Comparison of ENCODE assay signal across 22 cellular contexts in the genomic region with DNA sequence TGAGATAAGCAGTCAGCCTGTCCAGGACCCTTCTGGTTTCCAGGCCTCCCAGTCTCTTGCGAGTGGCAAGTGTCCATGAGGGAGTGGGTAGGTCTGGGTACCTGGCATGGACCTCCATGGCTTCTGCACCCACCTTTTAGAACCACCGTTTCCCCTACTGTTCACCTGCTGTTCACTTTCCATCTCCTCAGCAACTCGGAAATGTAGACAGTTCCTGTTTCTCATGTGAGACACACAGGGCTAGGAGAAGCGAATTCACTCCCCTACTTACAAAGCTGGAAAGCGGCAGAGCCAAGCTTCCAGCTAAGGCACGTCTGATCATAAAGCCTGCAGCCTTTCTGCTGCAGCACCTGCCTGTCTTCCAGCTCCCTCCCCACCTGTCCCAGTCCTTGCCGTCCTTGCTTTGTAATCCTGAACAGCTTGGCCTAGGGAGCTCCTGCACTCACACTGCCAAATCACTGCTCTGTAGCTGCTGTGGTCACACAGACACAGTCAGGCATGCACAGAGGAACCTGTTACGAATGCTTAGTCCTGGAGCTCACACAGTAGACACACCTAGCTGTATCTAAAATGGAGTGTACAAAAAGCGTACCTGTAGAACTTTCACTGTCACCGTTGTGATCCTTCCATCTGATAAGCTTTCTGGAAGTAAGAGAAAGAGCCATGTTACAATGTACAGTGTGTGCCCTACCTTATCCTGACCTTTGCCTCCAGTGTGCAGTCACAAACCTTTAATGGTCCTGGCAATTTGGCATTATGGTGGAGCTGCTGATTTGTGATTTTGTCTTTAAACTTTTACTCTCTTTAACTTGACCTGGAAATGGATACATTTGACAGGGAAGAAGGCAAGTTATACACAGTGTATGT.
DNase-seq lines count a peak whose midpoint lies in the region; ATAC-seq and TF ChIP-seq lines count a peak whose summit lies in the region.
"Had no signal": no experiment of that assay in that cellular context is flagged by ENCODE, and none has a peak within 500 bp of the region (broad histone marks: within the 10 kb centered on the region; RNA-seq: fewer than 3 reads in every experiment).

No MANE protein-coding gene starts in this region.

- no peak for ATAC-seq in CD4-positive, CD25-positive, alpha-beta regulatory T cell (ENCODE audit: low read depth in 2 of 2)
- ATAC-seq in naive B cell (ENCODE audit: low read depth in 2 of 2) = peak; percentile 48 to 53
- ATAC-seq in effector memory CD8-positive, alpha-beta T cell (replicated peaks) = no peak
- ATAC-seq: activated CD4-positive, CD25-positive, alpha-beta regulatory T cell treated with anti-CD3 and anti-CD28 coated beads, Interleukin-2, amount 50 U/mL, for 24 hours; SK-N-SH treated with all-trans-retinoic acid at 6 μM for 48 hours; stimulated activated naive CD8-positive, alpha-beta T cell treated with anti-CD3 and anti-CD28 coated beads, Interleukin-15, amount 100 ng/mL, for 72 hours had no signal

- no peak overlapping the region for H3K4me3 ChIP-seq in CD4-positive, CD25-positive, alpha-beta regulatory T cell (ENCODE audit: low read depth, low read length)
- H3K4me3 ChIP-seq in mammary epithelial cell (replicated peaks in 1 of 3; ENCODE audit: insufficient read depth in 1 of 3, low read depth in 2 of 3, low read length in 3 of 3) = no peak overlapping the region
- H3K4me3 ChIP-seq: prostate gland, skin epidermis had no signal

- BruUV-seq in mammary epithelial cell (replicated peaks; lab: Mats Ljungman, UMichigan) = no TSS peak

- peaks cover 4% of the 10 kb centered on the region for H3K36me3 ChIP-seq in CD4-positive, CD25-positive, alpha-beta regulatory T cell (ENCODE audit: control insufficient read depth, insufficient read depth, low read length)
- no peaks in the 10 kb centered on the region for H3K36me3 ChIP-seq in mammary epithelial cell (ENCODE audit: insufficient read depth, low read length)
- H3K36me3 ChIP-seq: prostate gland had no signal

- no peak overlapping the region for H2AFZ ChIP-seq in mammary epithelial cell (ENCODE audit: low read depth, low read length)

- H3K27me3 ChIP-seq in CD4-positive, CD25-positive, alpha-beta regulatory T cell (ENCODE audit: control insufficient read depth, insufficient read depth, low read length) = no peaks in the 10 kb centered on the region
- H3K27me3 ChIP-seq in mammary epithelial cell (ENCODE audit: insufficient read depth, low read length) = no peaks in the 10 kb centered on the region

- H3K9ac ChIP-seq in mammary epithelial cell (ENCODE audit: insufficient read depth, low read length) = no peak overlapping the region

- CTCF ChIA-PET in mammary epithelial cell (lab: Charles Lee; ENCODE audit: low non-redundant PET) = no interaction called here

- H3K27me3 Mint-ChIP-seq in CD4-positive, CD25-positive, alpha-beta regulatory T cell = no peaks in the 10 kb centered on the region
- H3K27me3 Mint-ChIP-seq in IgD-negative memory B cell (no peaks in the 10 kb centered on the region), brain (no peaks in the 10 kb centered on the region), naive B cell (no peaks in the 10 kb centered on the region)
- no peaks in the 10 kb centered on the region for H3K27me3 Mint-ChIP-seq in activated naive CD8-positive, alpha-beta T cell treated with anti-CD3 and anti-CD28 coated beads for 36 hours
- no peaks in the 10 kb centered on the region for H3K27me3 Mint-ChIP-seq in effector memory CD8-positive, alpha-beta T cell
- H3K27me3 Mint-ChIP-seq: activated T-cell treated with anti-CD3 and anti-CD28 coated beads, Interleukin-2, amount 50 U/mL, for 24 hours; stimulated activated naive CD8-positive, alpha-beta T cell treated with anti-CD3 and anti-CD28 coated beads, Interleukin-15, amount 100 ng/mL, for 72 hours; type B pancreatic cell had no signal

- H4K20me1 ChIP-seq in mammary epithelial cell (ENCODE audit: insufficient read depth, low read length) = no peaks in the 10 kb centered on the region

- intact Hi-C loops in mammary epithelial cell (cut with micrococcal nuclease) = no loop called here

- no peak overlapping the region for H3K4me2 ChIP-seq in mammary epithelial cell (ENCODE audit: insufficient read depth, low read depth, low read length)

- in situ Hi-C loops in mammary epithelial cell (cut with MboI; ENCODE audit: low sequenced_read_pairs in 2 of 2) = no loop called here

- peaks cover 0 to 26% (median 4%) of the 10 kb centered on the region in 7 donors for H3K9me3 Mint-ChIP-seq in CD4-positive, CD25-positive, alpha-beta regulatory T cell
- H3K9me3 Mint-ChIP-seq in IgD-negative memory B cell = peaks cover 6 to 19% (median 8%) of the 10 kb centered on the region in 3 donors
- peaks cover 14 to 29% (median 23%) of the 10 kb centered on the region in 5 experiments for H3K9me3 Mint-ChIP-seq in brain
- peaks cover 0 to 11% (median 5%) of the 10 kb centered on the region in 7 donors for H3K9me3 Mint-ChIP-seq in naive B cell
- H3K9me3 Mint-ChIP-seq in activated naive CD8-positive, alpha-beta T cell treated with anti-CD3 and anti-CD28 coated beads for 36 hours = peaks cover 12% of the 10 kb centered on the region
- H3K9me3 Mint-ChIP-seq in effector memory CD8-positive, alpha-beta T cell = peaks cover 2 to 18% of the 10 kb centered on the region in 2 donors

- H3K27ac ChIP-seq in CD4-positive, CD25-positive, alpha-beta regulatory T cell (ENCODE audit: insufficient read depth, low read length, poor library complexity, severe bottlenecking) = no peak overlapping the region
- no peak overlapping the region for H3K27ac ChIP-seq in mammary epithelial cell (ENCODE audit: insufficient read depth, low read depth, low read length)
- H3K27ac ChIP-seq: prostate gland, skin epidermis had no signal

- 82% methylated on average over 9 of the region's 10 CpGs for WGBS in mammary epithelial cell (ENCODE audit: low coverage, missing lambda C conversion rate)

- no peak for DNase-seq in CD4-positive, CD25-positive, alpha-beta regulatory T cell
- DNase-seq in naive B cell (no peak), mammary epithelial cell (no peak)
- no peak for DNase-seq in stimulated activated CD4-positive, alpha-beta T cell treated with anti-CD3 and anti-CD28 coated beads, Interleukin-4, amount 100 ng/mL, for 1 hour
- no peak for DNase-seq in activated naive CD8-positive, alpha-beta T cell treated with anti-CD3 and anti-CD28 coated beads for 36 hours
- DNase-seq in effector memory CD8-positive, alpha-beta T cell = no peak
- DNase-seq: activated naive CD4-positive, alpha-beta T cell; activated T-cell treated with anti-CD3 and anti-CD28 coated beads, Interleukin-2, amount 50 U/mL, for 24 hours; amygdala; foreskin fibroblast; NCI-H187 treated with DMSO at 0.1 percent for 48 hours; NCI-H345; stimulated activated naive CD8-positive, alpha-beta T cell treated with anti-CD3 and anti-CD28 coated beads, Interleukin-15, amount 100 ng/mL, for 72 hours; T-helper 9 cell had no signal

- no peaks in the 10 kb centered on the region for H3K79me2 ChIP-seq in mammary epithelial cell (ENCODE audit: insufficient read depth, low read length)

- peaks cover 39% of the 10 kb centered on the region for H3K36me3 Mint-ChIP-seq in CD4-positive, CD25-positive, alpha-beta regulatory T cell
- peaks cover 16% of the 10 kb centered on the region for H3K36me3 Mint-ChIP-seq in IgD-negative memory B cell
- H3K36me3 Mint-ChIP-seq in brain = peaks cover 17% of the 10 kb centered on the region
- peaks cover 7 to 12% of the 10 kb centered on the region in 2 donors for H3K36me3 Mint-ChIP-seq in naive B cell
- H3K36me3 Mint-ChIP-seq in activated naive CD8-positive, alpha-beta T cell treated with anti-CD3 and anti-CD28 coated beads for 36 hours = peaks cover 19% of the 10 kb centered on the region
- peaks cover 5% of the 10 kb centered on the region for H3K36me3 Mint-ChIP-seq in effector memory CD8-positive, alpha-beta T cell (ENCODE audit: insufficient read depth)

- H3K4me3 Mint-ChIP-seq in CD4-positive, CD25-positive, alpha-beta regulatory T cell = peak overlapping the region in 1 of 4 donors; percentile 47
- H3K4me3 Mint-ChIP-seq in IgD-negative memory B cell (peak overlapping the region in 1 of 4 donors; percentile 23), brain (no peak overlapping the region), naive B cell (peak overlapping the region in 4 of 8 donors; percentile 14 to 61 (median 48))
- H3K4me3 Mint-ChIP-seq in activated naive CD8-positive, alpha-beta T cell treated with anti-CD3 and anti-CD28 coated beads for 36 hours = no peak overlapping the region
- no peak overlapping the region for H3K4me3 Mint-ChIP-seq in effector memory CD8-positive, alpha-beta T cell
- H3K4me3 Mint-ChIP-seq: activated T-cell treated with anti-CD3 and anti-CD28 coated beads, Interleukin-2, amount 50 U/mL, for 24 hours; nephron; stimulated activated naive CD8-positive, alpha-beta T cell treated with anti-CD3 and anti-CD28 coated beads, Interleukin-15, amount 100 ng/mL, for 72 hours; type B pancreatic cell had no signal

- peaks cover 5 to 14% (median 7%) of the 10 kb centered on the region in 4 donors for H3K4me1 Mint-ChIP-seq in CD4-positive, CD25-positive, alpha-beta regulatory T cell
- H3K4me1 Mint-ChIP-seq in IgD-negative memory B cell (peaks cover 5 to 25% (median 7%) of the 10 kb centered on the region in 3 donors), brain (peaks cover 10% of the 10 kb centered on the region), naive B cell (peaks cover 18 to 29% (median 20%) of the 10 kb centered on the region in 3 donors)
- no peaks in the 10 kb centered on the region for H3K4me1 Mint-ChIP-seq in activated naive CD8-positive, alpha-beta T cell treated with anti-CD3 and anti-CD28 coated beads for 36 hours
- peaks cover 4 to 5% of the 10 kb centered on the region in 2 donors for H3K4me1 Mint-ChIP-seq in effector memory CD8-positive, alpha-beta T cell (ENCODE audit: low read depth in 2 of 2)
- H3K4me1 Mint-ChIP-seq: nephron; stimulated activated naive CD8-positive, alpha-beta T cell treated with anti-CD3 and anti-CD28 coated beads, Interleukin-15, amount 100 ng/mL, for 72 hours had no signal

- H3K4me1 ChIP-seq in CD4-positive, CD25-positive, alpha-beta regulatory T cell (ENCODE audit: control insufficient read depth, insufficient read depth, low read length, poor library complexity, severe bottlenecking) = no peaks in the 10 kb centered on the region
- no peaks in the 10 kb centered on the region for H3K4me1 ChIP-seq in mammary epithelial cell (ENCODE audit: insufficient read depth, low read length)
- H3K4me1 ChIP-seq: prostate gland had no signal

- TF ChIP-seq CTCF in brain (conservative IDR thresholded peaks at IDR 0.05) = no peak
- TF ChIP-seq CTCF in mammary epithelial cell (conservative IDR thresholded peaks at IDR 0.05 in 1 of 2, IDR thresholded peaks at IDR 0.05 in 1 of 2; ENCODE audit: extremely low read depth in 1 of 2, insufficient read depth in 1 of 2, low read depth in 1 of 2, low read length in 2 of 2) = no peak

- peak overlapping the region in 2 of 3 donors; percentile 33 to 58 for H3K27ac Mint-ChIP-seq in CD4-positive, CD25-positive, alpha-beta regulatory T cell
- H3K27ac Mint-ChIP-seq in IgD-negative memory B cell (peak overlapping the region in 2 of 3 donors; percentile 40 to 92), brain (peak overlapping the region in 3 of 5 experiments; percentile 32 to 89 (median 60)), naive B cell (peak overlapping the region in 4 of 6 donors; percentile 34 to 75 (median 66))
- H3K27ac Mint-ChIP-seq in activated naive CD8-positive, alpha-beta T cell treated with anti-CD3 and anti-CD28 coated beads for 36 hours = no peak overlapping the region
- H3K27ac Mint-ChIP-seq in effector memory CD8-positive, alpha-beta T cell = peak overlapping the region in 1 of 2 donors; percentile 41
- H3K27ac Mint-ChIP-seq: activated T-cell treated with anti-CD3 and anti-CD28 coated beads, Interleukin-2, amount 50 U/mL, for 24 hours; nephron; stimulated activated naive CD8-positive, alpha-beta T cell treated with anti-CD3 and anti-CD28 coated beads, Interleukin-15, amount 100 ng/mL, for 72 hours; type B pancreatic cell had no signal

- peaks cover 0 to 10% of the 10 kb centered on the region in 2 experiments for H3K9me3 ChIP-seq in CD4-positive, CD25-positive, alpha-beta regulatory T cell (ENCODE audit: control insufficient read depth in 2 of 2, low read length in 2 of 2)
- peaks cover 8% of the 10 kb centered on the region for H3K9me3 ChIP-seq in mammary epithelial cell (replicated peaks; ENCODE audit: insufficient read depth, low read length)
- H3K9me3 ChIP-seq: prostate gland had no signal

- dilution Hi-C loops in mammary epithelial cell (cut with HindIII; ENCODE audit: low sequenced_read_pairs) = no loop called here

Comparison
In these comparisons a context has a peak if more than half of its experiments do, and no peak if none do; other contexts are left out.
1. ATAC-seq: peak in naive B cell (2 of 2); none in CD4-positive, CD25-positive, alpha-beta regulatory T cell (0 of 2) and effector memory CD8-positive, alpha-beta T cell (single experiment).